Comparison of ENCODE assay signal across 10 cellular contexts in the genomic region with DNA sequence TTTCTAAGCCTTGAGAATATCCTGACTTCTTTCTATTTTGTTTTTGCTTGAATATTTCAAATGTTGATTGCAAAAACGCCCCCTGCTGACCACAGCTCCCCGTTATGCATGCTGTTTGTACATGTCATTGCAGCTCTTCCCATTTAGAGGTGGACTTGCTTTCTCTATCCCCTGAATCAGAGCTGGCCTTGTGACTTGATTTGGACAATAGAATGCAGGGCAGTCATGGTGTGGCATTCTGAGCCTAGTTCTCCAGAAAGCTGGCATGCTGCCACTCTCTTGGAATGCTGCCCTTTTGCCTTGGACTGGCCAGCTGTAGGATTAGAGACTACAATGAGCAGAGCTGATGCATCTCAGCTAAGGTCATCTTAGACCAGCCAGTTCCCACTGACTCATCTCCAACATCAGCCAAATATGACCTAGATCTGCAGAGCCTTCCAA.
DNase-seq lines count a peak whose midpoint lies in the region; ATAC-seq and TF ChIP-seq lines count a peak whose summit lies in the region.
"Had no signal": no experiment of that assay in that cellular context is flagged by ENCODE, and none has a peak within 500 bp of the region (broad histone marks: within the 10 kb centered on the region; RNA-seq: fewer than 3 reads in every experiment).

No MANE protein-coding gene starts in this region.

- peak; percentile 23 for TF ChIP-seq CTCF in GM13977 (IDR thresholded peaks at IDR 0.05; ENCODE audit: extremely low read depth, insufficient read depth, missing control alignments)

- no peaks in the 10 kb centered on the region for H3K27me3 Mint-ChIP-seq in activated naive CD8-positive, alpha-beta T cell treated with anti-CD3 and anti-CD28 coated beads, Interleukin-2, amount 50 U/mL, for 24 hours
- no peaks in the 10 kb centered on the region for H3K27me3 Mint-ChIP-seq in stimulated activated naive B cell treated with anti-CD40 and anti-IgM and Interleukin-4, amounts not matched to agents 10 μg/mL and 1 μg/mL and 100 μg/mL, for 72 hours
- H3K27me3 Mint-ChIP-seq: naive thymus-derived CD8-positive, alpha-beta T cell; T-cell had no signal

- H3K4me1 Mint-ChIP-seq in activated naive CD8-positive, alpha-beta T cell treated with anti-CD3 and anti-CD28 coated beads, Interleukin-2, amount 50 U/mL, for 24 hours: peaks cover 15% of the 10 kb centered on the region
- H3K4me1 Mint-ChIP-seq in stimulated activated naive B cell treated with anti-CD40 and anti-IgM and Interleukin-4, amounts not matched to agents 10 μg/mL and 1 μg/mL and 100 μg/mL, for 72 hours: peaks cover 19 to 47% of the 10 kb centered on the region in 2 donors

- in situ Hi-C loops in GM13977 (cut with MboI; ENCODE audit: low pct_unique_long_range_greater_than_20kb, low sequenced_read_pairs, unreplicated experiment): no loop called here

- peak; percentile 54 for ATAC-seq in activated naive CD8-positive, alpha-beta T cell treated with anti-CD3 and anti-CD28 coated beads, Interleukin-2, amount 50 U/mL, for 24 hours
- peak in 1 of 2 donors; percentile 49 for ATAC-seq in stimulated activated naive B cell treated with anti-CD40 and anti-IgM and Interleukin-4, amounts not matched to agents 10 μg/mL and 1 μg/mL and 100 μg/mL, for 72 hours (replicated peaks)
- ATAC-seq in activated CD4-positive, CD25-positive, alpha-beta regulatory T cell treated with anti-CD3 and anti-CD28 coated beads, Interleukin-2, amount 50 U/mL, for 24 hours: no peak
- ATAC-seq in GM19035 (IDR thresholded peaks at IDR 0.05; ENCODE audit: unreplicated experiment): no peak
- ATAC-seq: naive thymus-derived CD8-positive, alpha-beta T cell; T-cell had no signal

- no peak for DNase-seq in GM13977 (ENCODE audit: low spot score)
- peak; percentile 49 for DNase-seq in NCI-H1092 (lab: John Stamatoyannopoulos, UW)
- DNase-seq in activated naive CD8-positive, alpha-beta T cell treated with anti-CD3 and anti-CD28 coated beads, Interleukin-2, amount 50 U/mL, for 24 hours: peak; percentile 26
- DNase-seq in hepatic stellate cell (ENCODE audit: low spot score): peak; percentile 4
- no peak for DNase-seq in stimulated activated naive B cell treated with anti-CD40 and anti-IgM and Interleukin-4, amounts not matched to agents 10 μg/mL and 1 μg/mL and 100 μg/mL, for 72 hours
- no peak for DNase-seq in iPS-NIHi7 (ENCODE audit: extremely low spot score)

- no peak overlapping the region for H3K27ac Mint-ChIP-seq in activated naive CD8-positive, alpha-beta T cell treated with anti-CD3 and anti-CD28 coated beads, Interleukin-2, amount 50 U/mL, for 24 hours
- peak overlapping the region; percentile 26 for H3K27ac Mint-ChIP-seq in stimulated activated naive B cell treated with anti-CD40 and anti-IgM and Interleukin-4, amounts not matched to agents 10 μg/mL and 1 μg/mL and 100 μg/mL, for 72 hours
- H3K27ac Mint-ChIP-seq: T-cell had no signal

- no peaks in the 10 kb centered on the region for H3K9me3 Mint-ChIP-seq in activated naive CD8-positive, alpha-beta T cell treated with anti-CD3 and anti-CD28 coated beads, Interleukin-2, amount 50 U/mL, for 24 hours
- peaks cover 0 to 3% of the 10 kb centered on the region in 2 donors for H3K9me3 Mint-ChIP-seq in stimulated activated naive B cell treated with anti-CD40 and anti-IgM and Interleukin-4, amounts not matched to agents 10 μg/mL and 1 μg/mL and 100 μg/mL, for 72 hours
- H3K9me3 Mint-ChIP-seq: naive thymus-derived CD8-positive, alpha-beta T cell; T-cell had no signal

- no peak overlapping the region for H3K4me3 Mint-ChIP-seq in activated naive CD8-positive, alpha-beta T cell treated with anti-CD3 and anti-CD28 coated beads, Interleukin-2, amount 50 U/mL, for 24 hours
- H3K4me3 Mint-ChIP-seq in stimulated activated naive B cell treated with anti-CD40 and anti-IgM and Interleukin-4, amounts not matched to agents 10 μg/mL and 1 μg/mL and 100 μg/mL, for 72 hours: peak overlapping the region in 1 of 2 donors; percentile 8

- no peaks in the 10 kb centered on the region for H3K36me3 Mint-ChIP-seq in activated naive CD8-positive, alpha-beta T cell treated with anti-CD3 and anti-CD28 coated beads, Interleukin-2, amount 50 U/mL, for 24 hours (ENCODE audit: low read depth)
- no peaks in the 10 kb centered on the region for H3K36me3 Mint-ChIP-seq in stimulated activated naive B cell treated with anti-CD40 and anti-IgM and Interleukin-4, amounts not matched to agents 10 μg/mL and 1 μg/mL and 100 μg/mL, for 72 hours
- H3K36me3 Mint-ChIP-seq: naive thymus-derived CD8-positive, alpha-beta T cell; T-cell had no signal

Comparison
In these comparisons a context has a peak if more than half of its experiments do, and no peak if none do; other contexts are left out.
1. DNase-seq: peak in NCI-H1092 (single experiment), activated naive CD8-positive, alpha-beta T cell treated with anti-CD3 and anti-CD28 coated beads, Interleukin-2, amount 50 U/mL, for 24 hours (single experiment) and hepatic stellate cell (single experiment); none in GM13977 (single experiment), stimulated activated naive B cell treated with anti-CD40 and anti-IgM and Interleukin-4, amounts not matched to agents 10 μg/mL and 1 μg/mL and 100 μg/mL, for 72 hours (single experiment) and iPS-NIHi7 (single experiment).